Comparison of ENCODE assay signal across 23 cellular contexts in genomic region chr12:49541140-49541861, GRCh38. TPM values are rescaled to one million over a fixed set of nuclear protein-coding genes. Genes with fewer than 3 reads are reported as not detected.
DNase-seq lines count a peak whose midpoint lies in the region; ATAC-seq and TF ChIP-seq lines count a peak whose summit lies in the region.
"Had no signal": no experiment of that assay in that cellular context is flagged by ENCODE, and none has a peak within 500 bp of the region (broad histone marks: within the 10 kb centered on the region; RNA-seq: fewer than 3 reads in every experiment).

No MANE protein-coding gene starts in this region.

- no peak for TF ChIP-seq EP300 in SK-N-SH (IDR thresholded peaks at IDR 0.05; ENCODE audit: borderline replicate concordance in 1 of 2, low read depth in 1 of 2, low read length in 1 of 2)

- H3K36me3 Mint-ChIP-seq in endodermal cell (ENCODE audit: low read depth) (no peaks in the 10 kb centered on the region), nephron progenitor cell (ENCODE audit: low read depth) (no peaks in the 10 kb centered on the region)
- no peaks in the 10 kb centered on the region for H3K36me3 Mint-ChIP-seq in activated T-helper 1 cell treated with anti-CD3 and anti-CD28 coated beads, Interleukin-12 subunit alpha, Interleukin-12 subunit beta, Interleukin-2, Interleukin-4 antibody, amounts not matched to agents 30 ng/mL and 10 ng/mL and 1 ng/mL, durations not matched to agents 14 hours and 24 hours and 36 hours (ENCODE audit: low read depth)
- H3K36me3 Mint-ChIP-seq: activated CD4-positive, alpha-beta memory T cell treated with anti-CD3 and anti-CD28 coated beads for 36 hours; activated naive CD8-positive, alpha-beta T cell treated with anti-CD3 and anti-CD28 coated beads for 36 hours; brain; WTC11 had no signal

- H4K20me1 ChIP-seq in SK-N-SH (ENCODE audit: insufficient read depth) (no peaks in the 10 kb centered on the region), osteoblast (ENCODE audit: insufficient read depth, low read length) (no peaks in the 10 kb centered on the region)

- H3K36me3 ChIP-seq in SK-N-SH (replicated peaks in 1 of 2; ENCODE audit: control insufficient read depth in 1 of 2, insufficient read depth in 2 of 2, low read length in 1 of 2) (no peaks in the 10 kb centered on the region), HEK293 (ENCODE audit: control insufficient read depth in 2 of 2, insufficient read depth in 1 of 2, low read length in 2 of 2) (no peaks in the 10 kb centered on the region), endodermal cell (ENCODE audit: control insufficient read depth, insufficient read depth, low read length) (no peaks in the 10 kb centered on the region), osteoblast (ENCODE audit: insufficient read depth, low read length) (no peaks in the 10 kb centered on the region)
- H3K36me3 ChIP-seq: vagina had no signal

- H3K4me3 Mint-ChIP-seq in endodermal cell (no peak overlapping the region), nephron progenitor cell (no peak overlapping the region)
- no peak overlapping the region for H3K4me3 Mint-ChIP-seq in activated T-helper 1 cell treated with anti-CD3 and anti-CD28 coated beads, Interleukin-12 subunit alpha, Interleukin-12 subunit beta, Interleukin-2, Interleukin-4 antibody, amounts not matched to agents 30 ng/mL and 10 ng/mL and 1 ng/mL, durations not matched to agents 14 hours and 24 hours and 36 hours
- H3K4me3 Mint-ChIP-seq: activated CD4-positive, alpha-beta memory T cell treated with anti-CD3 and anti-CD28 coated beads for 36 hours; activated naive CD8-positive, alpha-beta T cell treated with anti-CD3 and anti-CD28 coated beads for 36 hours; activated T-cell treated with anti-CD3 and anti-CD28 coated beads, Interleukin-2, amount 50 U/mL, for 24 hours; WTC11 had no signal

- H3K9me3 ChIP-seq in SK-N-SH (no peaks in the 10 kb centered on the region), HEK293 (ENCODE audit: control insufficient read depth, insufficient read depth, low read depth, low read length) (no peaks in the 10 kb centered on the region), endodermal cell (ENCODE audit: control insufficient read depth, low read length) (no peaks in the 10 kb centered on the region), osteoblast (ENCODE audit: low read depth, low read length) (no peaks in the 10 kb centered on the region)
- H3K9me3 ChIP-seq: Caco-2, mucosa of descending colon, vagina had no signal

- peaks cover 0 to 11% of the 10 kb centered on the region in 2 experiments; a peak in 1 of 4 replicates for H3K4me1 ChIP-seq in SK-N-SH (ENCODE audit: control insufficient read depth in 1 of 2, insufficient read depth in 2 of 2, low read depth in 1 of 2, low read length in 1 of 2)
- H3K4me1 ChIP-seq in HEK293 (ENCODE audit: control insufficient read depth, insufficient read depth, low read length): peaks cover 2% of the 10 kb centered on the region; the same call in 1 of the 2 replicates
- no peaks in the 10 kb centered on the region for H3K4me1 ChIP-seq in endodermal cell (ENCODE audit: control insufficient read depth, insufficient read depth, low read length)
- peaks cover 7% of the 10 kb centered on the region for H3K4me1 ChIP-seq in osteoblast (ENCODE audit: insufficient read depth, low read length)

- H3F3A ChIP-seq in SK-N-SH (replicated peaks; ENCODE audit: insufficient read depth): no peaks in the 10 kb centered on the region

- no peak overlapping the region for H3K4me2 ChIP-seq in SK-N-SH
- H3K4me2 ChIP-seq in osteoblast (ENCODE audit: insufficient read depth, low read length): no peak overlapping the region

- peaks cover 17% of the 10 kb centered on the region for H3K4me1 Mint-ChIP-seq in endodermal cell
- no peaks in the 10 kb centered on the region for H3K4me1 Mint-ChIP-seq in activated T-helper 1 cell treated with anti-CD3 and anti-CD28 coated beads, Interleukin-12 subunit alpha, Interleukin-12 subunit beta, Interleukin-2, Interleukin-4 antibody, amounts not matched to agents 30 ng/mL and 10 ng/mL and 1 ng/mL, durations not matched to agents 14 hours and 24 hours and 36 hours (ENCODE audit: low read depth)
- H3K4me1 Mint-ChIP-seq in nephron progenitor cell: peaks cover 57% of the 10 kb centered on the region

- POLR2A ChIA-PET in SK-N-SH (lab: Yijun Ruan, JAX) (no interaction called here), HEK293 (lab: Yijun Ruan, JAX) (no interaction called here)

- intact Hi-C loops in activated T-helper 1 cell treated with anti-CD3 and anti-CD28 coated beads, Interleukin-12 subunit alpha, Interleukin-12 subunit beta, Interleukin-2, Interleukin-4 antibody, amounts not matched to agents 30 ng/mL and 10 ng/mL and 1 ng/mL, durations not matched to agents 14 hours and 24 hours and 36 hours (cut with micrococcal nuclease): no loop called here

- H3K79me2 ChIP-seq in SK-N-SH (ENCODE audit: insufficient read depth): no peaks in the 10 kb centered on the region
- no peaks in the 10 kb centered on the region for H3K79me2 ChIP-seq in osteoblast (ENCODE audit: insufficient read depth, low read length)

- no peak overlapping the region for H2AFZ ChIP-seq in SK-N-SH (ENCODE audit: low read depth)
- no peak overlapping the region for H2AFZ ChIP-seq in osteoblast (ENCODE audit: low read length)

- CTCF ChIA-PET in SK-N-SH (lab: Yijun Ruan, JAX): interaction anchor here (0.6 to 1.5 kb wide), 2 partner anchors 11 to 13 kb away, joined by 3 to 5 read pairs; no protein-coding TSS in a partner anchor
- CTCF ChIA-PET in HEK293 (lab: Yijun Ruan, JAX): no interaction called here

- no peak for TF ChIP-seq CTCF in SK-N-SH (IDR thresholded peaks at IDR 0.05)
- TF ChIP-seq CTCF in HEK293 (tag by site-specific recombination; IDR thresholded peaks at IDR 0.05): no peak
- TF ChIP-seq CTCF in endodermal cell (conservative IDR thresholded peaks at IDR 0.05): no peak
- TF ChIP-seq CTCF in osteoblast (IDR thresholded peaks at IDR 0.05; ENCODE audit: extremely low read depth, low read depth, low read length): no peak
- TF ChIP-seq CTCF in nephron progenitor cell (IDR thresholded peaks at IDR 0.05): no peak

- TF ChIP-seq RAD21 in SK-N-SH (IDR thresholded peaks at IDR 0.05; ENCODE audit: low read length): no peak

- H3K4me3 ChIP-seq in SK-N-SH (ENCODE audit: low read depth in 2 of 2, low read length in 1 of 2) (no peak overlapping the region), HEK293 (ENCODE audit: low read depth, low read length) (no peak overlapping the region), endodermal cell (ENCODE audit: low read length) (no peak overlapping the region), osteoblast (ENCODE audit: insufficient read depth, low read length) (no peak overlapping the region)
- H3K4me3 ChIP-seq: mucosa of descending colon, vagina had no signal

- DNase-seq in SK-N-SH: peak; percentile 35
- peak; percentile 53 for DNase-seq in endodermal cell
- peak; percentile 71 for DNase-seq in osteoblast (ENCODE audit: insufficient read length, low spot score, missing footprints)
- no peak for DNase-seq in retina
- no peak for DNase-seq in activated T-helper 1 cell treated with anti-CD3 and anti-CD28 coated beads, Interleukin-12 subunit alpha, Interleukin-12 subunit beta, Interleukin-2, Interleukin-4 antibody, amounts not matched to agents 30 ng/mL and 10 ng/mL and 1 ng/mL, durations not matched to agents 14 hours and 24 hours and 36 hours (ENCODE audit: low spot score)
- DNase-seq in nephron progenitor cell: no peak
- DNase-seq: 8988T; activated CD4-positive, alpha-beta memory T cell treated with anti-CD3 and anti-CD28 coated beads for 36 hours; activated naive CD8-positive, alpha-beta T cell treated with anti-CD3 and anti-CD28 coated beads for 36 hours; activated T-cell treated with anti-CD3 and anti-CD28 coated beads, Interleukin-2, amount 50 U/mL, for 24 hours; AML-193; Caco-2; DND-41; IMR-90; mucosa of descending colon; substantia nigra had no signal

- no peaks in the 10 kb centered on the region for H3K27me3 ChIP-seq in SK-N-SH (ENCODE audit: insufficient read depth)
- peaks cover 98% of the 10 kb centered on the region for H3K27me3 ChIP-seq in endodermal cell (ENCODE audit: control insufficient read depth, insufficient read depth, low read length, poor library complexity, severe bottlenecking)
- peaks cover 61% of the 10 kb centered on the region for H3K27me3 ChIP-seq in osteoblast (ENCODE audit: insufficient read depth, low read length)

- no peak overlapping the region for H3K27ac ChIP-seq in SK-N-SH (ENCODE audit: low read depth in 2 of 2, low read length in 1 of 2)
- no peak overlapping the region for H3K27ac ChIP-seq in HEK293 (ENCODE audit: extremely low read depth, low read depth, low read length)
- no peak overlapping the region for H3K27ac ChIP-seq in endodermal cell (ENCODE audit: low read depth, low read length)
- no peak overlapping the region for H3K27ac ChIP-seq in osteoblast (ENCODE audit: low read depth, low read length)
- H3K27ac ChIP-seq: HL-60, vagina had no signal

- no peak overlapping the region for H3K9ac ChIP-seq in SK-N-SH
- no peak overlapping the region for H3K9ac ChIP-seq in endodermal cell (ENCODE audit: extremely low read depth, low read length, poor library complexity, severe bottlenecking)

- 93% methylated on average over 17 of the region's 18 CpGs for WGBS in SK-N-SH (ENCODE audit: low lambda C conversion rate)
- WGBS in endodermal cell (ENCODE audit: insufficient coverage in 1 of 2, insufficient read length in 1 of 2), 2 experiments: 82 to 87% methylated on average over 11 to 18 of the region's 18 CpGs

- H3K27ac Mint-ChIP-seq in endodermal cell: no peak overlapping the region
- no peak overlapping the region for H3K27ac Mint-ChIP-seq in activated T-helper 1 cell treated with anti-CD3 and anti-CD28 coated beads, Interleukin-12 subunit alpha, Interleukin-12 subunit beta, Interleukin-2, Interleukin-4 antibody, amounts not matched to agents 30 ng/mL and 10 ng/mL and 1 ng/mL, durations not matched to agents 14 hours and 24 hours and 36 hours
- no peak overlapping the region for H3K27ac Mint-ChIP-seq in nephron progenitor cell
- H3K27ac Mint-ChIP-seq: activated CD4-positive, alpha-beta memory T cell treated with anti-CD3 and anti-CD28 coated beads for 36 hours; activated naive CD8-positive, alpha-beta T cell treated with anti-CD3 and anti-CD28 coated beads for 36 hours; activated T-cell treated with anti-CD3 and anti-CD28 coated beads, Interleukin-2, amount 50 U/mL, for 24 hours; WTC11 had no signal

- H3K9me3 Mint-ChIP-seq in endodermal cell: no peaks in the 10 kb centered on the region
- no peaks in the 10 kb centered on the region for H3K9me3 Mint-ChIP-seq in activated T-helper 1 cell treated with anti-CD3 and anti-CD28 coated beads, Interleukin-12 subunit alpha, Interleukin-12 subunit beta, Interleukin-2, Interleukin-4 antibody, amounts not matched to agents 30 ng/mL and 10 ng/mL and 1 ng/mL, durations not matched to agents 14 hours and 24 hours and 36 hours
- H3K9me3 Mint-ChIP-seq in nephron progenitor cell: no peaks in the 10 kb centered on the region
- H3K9me3 Mint-ChIP-seq: activated CD4-positive, alpha-beta memory T cell treated with anti-CD3 and anti-CD28 coated beads for 36 hours; activated naive CD8-positive, alpha-beta T cell treated with anti-CD3 and anti-CD28 coated beads for 36 hours; activated T-cell treated with anti-CD3 and anti-CD28 coated beads, Interleukin-2, amount 50 U/mL, for 24 hours; brain; WTC11 had no signal

- ATAC-seq in SK-N-SH treated with all-trans-retinoic acid at 6 μM for 48 hours: no peak
- ATAC-seq: WTC11 had no signal

- peaks cover 95% of the 10 kb centered on the region for H3K27me3 Mint-ChIP-seq in endodermal cell (ENCODE audit: insufficient read depth)
- peaks cover 44% of the 10 kb centered on the region for H3K27me3 Mint-ChIP-seq in activated T-helper 1 cell treated with anti-CD3 and anti-CD28 coated beads, Interleukin-12 subunit alpha, Interleukin-12 subunit beta, Interleukin-2, Interleukin-4 antibody, amounts not matched to agents 30 ng/mL and 10 ng/mL and 1 ng/mL, durations not matched to agents 14 hours and 24 hours and 36 hours (ENCODE audit: insufficient read depth)
- H3K27me3 Mint-ChIP-seq in nephron progenitor cell (ENCODE audit: low read depth, poor library complexity): peaks cover 95% of the 10 kb centered on the region

- H3K9me2 ChIP-seq in SK-N-SH: no peaks in the 10 kb centered on the region

RNA-seq across cellular contexts. Expression of gene KCNH3, which starts 2.5 kb away (rescaled TPM):
- polyA plus RNA-seq in SK-N-SH (2012; rRNA removed): 3.2 and 3.7 TPM in 2 replicates
- polyA plus RNA-seq in SK-N-SH (2012; cell fraction: cytosol; rRNA removed): 1.0 and 1.8 TPM in 2 replicates
- polyA plus RNA-seq in SK-N-SH (2012; cell fraction: nucleus; rRNA removed): 14.3 and 17.0 TPM in 2 replicates
- total RNA-seq in endodermal cell (1 to 10 TPM in 1 of 2 donors, under 1 TPM in 1; 1.00 to 1.5 TPM), osteoblast (not detected in 2 replicates)
- polyA plus RNA-seq in endodermal cell (2013, experiment 1 of 2): 0.50 TPM
- polyA plus RNA-seq in endodermal cell (2013, experiment 2 of 2): 0.25 TPM
- 0.93 and 1.6 TPM in 2 replicates for total RNA-seq in activated T-helper 1 cell treated with anti-CD3 and anti-CD28 coated beads, Interleukin-12 subunit alpha, Interleukin-12 subunit beta, Interleukin-2, Interleukin-4 antibody, amounts not matched to agents 30 ng/mL and 10 ng/mL and 1 ng/mL, durations not matched to agents 14 hours and 24 hours and 36 hours
- total RNA-seq: IMR-90, MCF 10A, vagina had no signal

RNA-seq across cellular contexts. Expression of gene MCRS1, which starts 26.6 kb away (rescaled TPM):
- 103 and 107 TPM in 2 replicates for polyA plus RNA-seq in SK-N-SH (2012; rRNA removed)
- polyA plus RNA-seq in SK-N-SH (2012; cell fraction: cytosol; rRNA removed): 50.0 and 75.2 TPM in 2 replicates
- 200 and 202 TPM in 2 replicates for polyA plus RNA-seq in SK-N-SH (2012; cell fraction: nucleus; rRNA removed)
- total RNA-seq in endodermal cell: 10 to 100 TPM; 97.5 to 98.9 TPM
- 65.0 TPM for polyA plus RNA-seq in endodermal cell (2013, experiment 1 of 2)
- 59.2 TPM for polyA plus RNA-seq in endodermal cell (2013, experiment 2 of 2)
- 51.0 and 56.5 TPM in 2 replicates for total RNA-seq in osteoblast
- 77.1 and 77.9 TPM in 2 replicates for total RNA-seq in activated T-helper 1 cell treated with anti-CD3 and anti-CD28 coated beads, Interleukin-12 subunit alpha, Interleukin-12 subunit beta, Interleukin-2, Interleukin-4 antibody, amounts not matched to agents 30 ng/mL and 10 ng/mL and 1 ng/mL, durations not matched to agents 14 hours and 24 hours and 36 hours

Comparison
In these comparisons a context has a peak if more than half of its experiments do, and no peak if none do; other contexts are left out.
1. DNase-seq: peak in SK-N-SH (single experiment), endodermal cell (single experiment) and osteoblast (single experiment); none in retina (single experiment), activated T-helper 1 cell treated with anti-CD3 and anti-CD28 coated beads, Interleukin-12 subunit alpha, Interleukin-12 subunit beta, Interleukin-2, Interleukin-4 antibody, amounts not matched to agents 30 ng/mL and 10 ng/mL and 1 ng/mL, durations not matched to agents 14 hours and 24 hours and 36 hours (single experiment) and nephron progenitor cell (single experiment).